24 cellular contexts compared by ENCODE assay signal in the genomic region with DNA sequence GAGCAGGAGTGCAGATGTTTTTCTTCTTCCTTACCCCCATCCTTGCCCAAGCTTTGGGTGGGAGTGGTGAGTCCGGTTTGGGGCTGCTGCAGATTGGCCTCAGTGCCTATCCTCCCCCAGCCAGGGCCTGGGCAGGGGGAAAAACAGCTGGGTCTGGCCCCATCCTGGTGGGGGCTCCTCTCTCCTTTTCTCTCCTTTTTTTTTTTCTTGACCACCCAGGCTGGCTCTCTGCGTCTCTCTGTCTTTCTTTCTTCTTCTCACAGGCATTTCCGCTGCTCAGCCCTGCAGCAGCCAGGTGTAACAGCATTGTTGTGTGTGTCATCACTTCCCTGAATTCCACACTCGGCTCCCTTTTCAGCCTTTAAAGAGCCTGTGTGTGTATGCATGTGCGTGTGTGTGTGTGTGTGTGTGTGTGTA. TPM values are rescaled to one million over a fixed set of nuclear protein-coding genes. Genes with fewer than 3 reads are reported as not detected.
DNase-seq lines count a peak whose midpoint lies in the region; ATAC-seq and TF ChIP-seq lines count a peak whose summit lies in the region.
"Had no signal": no experiment of that assay in that cellular context is flagged by ENCODE, and none has a peak within 500 bp of the region (broad histone marks: within the 10 kb centered on the region; RNA-seq: fewer than 3 reads in every experiment).

No MANE protein-coding gene starts in this region.

- no peaks in the 10 kb centered on the region for H3K4me1 ChIP-seq in endodermal cell (ENCODE audit: control insufficient read depth, insufficient read depth, low read length)
- H3K4me1 ChIP-seq in vagina: peaks cover 43% of the 10 kb centered on the region
- peaks cover 0 to 46% (median 34%) of the 10 kb centered on the region in 4 donors for H3K4me1 ChIP-seq in tibial artery

- WGBS in endodermal cell (ENCODE audit: insufficient coverage in 1 of 2, insufficient read length in 1 of 2), 2 experiments: 23% methylated on average over 5 of the region's 5 CpGs; no CpG with 5 or more reads in 1 of the 2 experiments

- peaks cover 6% of the 10 kb centered on the region for H3K36me3 Mint-ChIP-seq in natural killer cell treated with Interleukin-12 subunit alpha and Interleukin-12 subunit beta and Interleukin-15 and Interleukin-18, amount 100 ng/mL, for 72 hours
- H3K36me3 Mint-ChIP-seq in natural killer cell: no peaks in the 10 kb centered on the region
- H3K36me3 Mint-ChIP-seq in endodermal cell (ENCODE audit: low read depth): no peaks in the 10 kb centered on the region

- TF ChIP-seq POLR2A in vagina (IDR thresholded peaks at IDR 0.05): no peak

- H3K4me3 ChIP-seq in endodermal cell (ENCODE audit: low read length) (no peak overlapping the region), vagina (no peak overlapping the region), tibial artery (no peak overlapping the region)
- H3K4me3 ChIP-seq: colonic mucosa, left lung, prostate gland had no signal

- no peaks in the 10 kb centered on the region for H3K9me3 ChIP-seq in endodermal cell (ENCODE audit: control insufficient read depth, low read length)
- no peaks in the 10 kb centered on the region for H3K9me3 ChIP-seq in vagina
- no peaks in the 10 kb centered on the region for H3K9me3 ChIP-seq in tibial artery
- H3K9me3 ChIP-seq: colonic mucosa, left lung, prostate gland had no signal

- intact Hi-C loops in natural killer cell (cut with micrococcal nuclease) (no loop called here), vagina (cut with DNase I) (no loop called here), tibial artery (cut with DNase I; ENCODE audit: low total_unique reads) (no loop called here)

- H3K27ac Mint-ChIP-seq in natural killer cell treated with Interleukin-12 subunit alpha and Interleukin-12 subunit beta and Interleukin-15 and Interleukin-18, amount 100 ng/mL, for 72 hours: no peak overlapping the region
- H3K27ac Mint-ChIP-seq in natural killer cell: no peak overlapping the region
- H3K27ac Mint-ChIP-seq in endodermal cell: no peak overlapping the region

- H3K9ac ChIP-seq in endodermal cell (ENCODE audit: extremely low read depth, low read length, poor library complexity, severe bottlenecking): no peak overlapping the region

- H3K27ac ChIP-seq in endodermal cell (ENCODE audit: low read depth, low read length) (no peak overlapping the region), vagina (no peak overlapping the region), tibial artery (no peak overlapping the region)
- H3K27ac ChIP-seq: colonic mucosa, left lung, prostate gland had no signal

- ATAC-seq in natural killer cell treated with Interleukin-12 subunit alpha and Interleukin-12 subunit beta and Interleukin-15 and Interleukin-18, amount 100 ng/mL, for 72 hours: no peak
- no peak for ATAC-seq in natural killer cell
- no peak for ATAC-seq in GM21360 (IDR thresholded peaks at IDR 0.05; ENCODE audit: unreplicated experiment)

- H3K27me3 Mint-ChIP-seq in natural killer cell treated with Interleukin-12 subunit alpha and Interleukin-12 subunit beta and Interleukin-15 and Interleukin-18, amount 100 ng/mL, for 72 hours: peaks cover 44 to 54% of the 10 kb centered on the region in 2 donors
- H3K27me3 Mint-ChIP-seq in natural killer cell (ENCODE audit: low read depth in 2 of 2) (peaks cover 47 to 71% of the 10 kb centered on the region in 2 donors), endodermal cell (ENCODE audit: insufficient read depth) (peaks cover 94% of the 10 kb centered on the region)

- peak overlapping the region; percentile 32 for H3K4me3 Mint-ChIP-seq in natural killer cell treated with Interleukin-12 subunit alpha and Interleukin-12 subunit beta and Interleukin-15 and Interleukin-18, amount 100 ng/mL, for 72 hours
- H3K4me3 Mint-ChIP-seq in natural killer cell (no peak overlapping the region), endodermal cell (peak overlapping the region; percentile 38)

- H3K9me3 Mint-ChIP-seq in natural killer cell treated with Interleukin-12 subunit alpha and Interleukin-12 subunit beta and Interleukin-15 and Interleukin-18, amount 100 ng/mL, for 72 hours: no peaks in the 10 kb centered on the region
- H3K9me3 Mint-ChIP-seq in natural killer cell (no peaks in the 10 kb centered on the region), endodermal cell (peaks cover 2% of the 10 kb centered on the region)

- TF ChIP-seq CTCF in natural killer cell (IDR thresholded peaks at IDR 0.05): no peak
- TF ChIP-seq CTCF in endodermal cell (conservative IDR thresholded peaks at IDR 0.05): no peak
- TF ChIP-seq CTCF in vagina (IDR thresholded peaks at IDR 0.05): no peak
- TF ChIP-seq CTCF in tibial artery (IDR thresholded peaks at IDR 0.05): no peak

- H3K36me3 ChIP-seq in endodermal cell (ENCODE audit: control insufficient read depth, insufficient read depth, low read length): no peaks in the 10 kb centered on the region
- no peaks in the 10 kb centered on the region for H3K36me3 ChIP-seq in vagina
- H3K36me3 ChIP-seq in tibial artery: no peaks in the 10 kb centered on the region
- H3K36me3 ChIP-seq: colonic mucosa, left lung, prostate gland had no signal

- peaks cover 100% of the 10 kb centered on the region for H3K27me3 ChIP-seq in endodermal cell (ENCODE audit: control insufficient read depth, insufficient read depth, low read length, poor library complexity, severe bottlenecking)
- H3K27me3 ChIP-seq in vagina: peaks cover 11% of the 10 kb centered on the region
- peaks cover 3 to 81% of the 10 kb centered on the region in 2 donors for H3K27me3 ChIP-seq in tibial artery

- H3K4me1 Mint-ChIP-seq in natural killer cell treated with Interleukin-12 subunit alpha and Interleukin-12 subunit beta and Interleukin-15 and Interleukin-18, amount 100 ng/mL, for 72 hours (ENCODE audit: low read depth in 2 of 2): peaks cover 17 to 21% of the 10 kb centered on the region in 2 donors
- H3K4me1 Mint-ChIP-seq in natural killer cell (peaks cover 14 to 33% of the 10 kb centered on the region in 2 donors), endodermal cell (peaks cover 26% of the 10 kb centered on the region)

- DNase-seq in natural killer cell treated with Interleukin-12 subunit alpha and Interleukin-12 subunit beta and Interleukin-15 and Interleukin-18, amount 100 ng/mL, for 72 hours (ENCODE audit: low spot score): no peak
- DNase-seq in natural killer cell: no peak
- peak; percentile 85 for DNase-seq in endodermal cell
- DNase-seq in left kidney (ENCODE audit: low read depth, low spot score): peak; percentile 59
- no peak for DNase-seq in vagina (ENCODE audit: extremely low spot score in 2 of 2)
- DNase-seq in SIG-M5 (lab: John Stamatoyannopoulos, UW): no peak
- DNase-seq in tibial artery: no peak
- DNase-seq: activated CD4-positive, CD25-positive, alpha-beta regulatory T cell; colonic mucosa; head of caudate nucleus; left lung; NCI-H1417 treated with DMSO at 0.1 percent for 48 hours; stimulated activated CD4-positive, alpha-beta T cell treated with anti-CD3 and anti-CD28 coated beads, Interleukin-12 subunit alpha, Interleukin-12 subunit beta, amount 100 ng/mL, for 4 hours; stimulated activated naive CD4-positive, alpha-beta T cell treated with Interleukin-2 at 50 U/mL for 16 hours had no signal

RNA-seq across cellular contexts. Expression of a gene that starts 2.0 kb away (rescaled TPM):
- not detected for total RNA-seq in natural killer cell treated with Interleukin-12 subunit alpha and Interleukin-12 subunit beta and Interleukin-15 and Interleukin-18, amount 100 ng/mL, for 72 hours
- total RNA-seq in natural killer cell: not detected
- under 1 TPM; 0.24 to 0.40 TPM for total RNA-seq in endodermal cell
- polyA plus RNA-seq in endodermal cell (2013, experiment 1 of 2): 0.07 TPM
- not detected for polyA plus RNA-seq in endodermal cell (2013, experiment 2 of 2)
- total RNA-seq in vagina: 1.5 TPM
- total RNA-seq: activated CD8-positive, alpha-beta memory T cell treated with anti-CD3 and anti-CD28 coated beads for 36 hours; colonic mucosa; left lung; T-helper 1 cell treated with Interleukin-12 subunit alpha and Interleukin-12 subunit beta and Interleukin-4 antibody, amounts not matched to agents 30 ng/mL and 1 ng/mL, for 36 hours; urinary bladder had no signal
- polyA plus RNA-seq: urinary bladder had no signal

RNA-seq across cellular contexts. Expression of a gene that starts 2.1 kb away (rescaled TPM):
- total RNA-seq in natural killer cell treated with Interleukin-12 subunit alpha and Interleukin-12 subunit beta and Interleukin-15 and Interleukin-18, amount 100 ng/mL, for 72 hours: not detected
- total RNA-seq in natural killer cell (not detected), endodermal cell (under 1 TPM; 0.11 to 0.24 TPM), vagina (1.5 TPM)
- 0.21 TPM for polyA plus RNA-seq in endodermal cell (2013, experiment 1 of 2)
- polyA plus RNA-seq in endodermal cell (2013, experiment 2 of 2): 0.12 TPM
- total RNA-seq: G401; left lung; T-helper 1 cell treated with Interleukin-12 subunit alpha and Interleukin-12 subunit beta and Interleukin-4 antibody, amounts not matched to agents 30 ng/mL and 1 ng/mL, for 36 hours; urinary bladder had no signal
- polyA plus RNA-seq: urinary bladder had no signal

RNA-seq across cellular contexts. Expression of a gene that starts 57.1 kb away (rescaled TPM):
- not detected for total RNA-seq in natural killer cell treated with Interleukin-12 subunit alpha and Interleukin-12 subunit beta and Interleukin-15 and Interleukin-18, amount 100 ng/mL, for 72 hours
- total RNA-seq in natural killer cell: not detected
- total RNA-seq in endodermal cell: not detected
- polyA plus RNA-seq in endodermal cell (2013, experiment 1 of 2): not detected
- not detected for polyA plus RNA-seq in endodermal cell (2013, experiment 2 of 2)
- not detected for total RNA-seq in vagina
- total RNA-seq: activated CD8-positive, alpha-beta memory T cell treated with anti-CD3 and anti-CD28 coated beads for 36 hours; colonic mucosa; G401; H4; left lung; LHCN-M2; mucosa of gallbladder; T-helper 1 cell treated with Interleukin-12 subunit alpha and Interleukin-12 subunit beta and Interleukin-4 antibody, amounts not matched to agents 30 ng/mL and 1 ng/mL, for 36 hours; urinary bladder had no signal
- polyA plus RNA-seq: esophagus, urinary bladder had no signal

Comparison
In these comparisons a context has a peak if more than half of its experiments do, and no peak if none do; other contexts are left out.
1. DNase-seq: peak in endodermal cell (single experiment) and left kidney (single experiment); none in natural killer cell treated with Interleukin-12 subunit alpha and Interleukin-12 subunit beta and Interleukin-15 and Interleukin-18, amount 100 ng/mL, for 72 hours (single experiment), natural killer cell (single experiment), vagina (0 of 2), SIG-M5 (single experiment) and tibial artery (0 of 2).